In genomic region chr1:60173006-60173405, GRCh38 we compare ENCODE assay signal across 24 cellular contexts.
DNase-seq lines count a peak whose midpoint lies in the region; FAIRE-seq and TF ChIP-seq lines count a peak whose summit lies in the region.
"Had no signal": no experiment of that assay in that cellular context is flagged by ENCODE, and none has a peak within 500 bp of the region (broad histone marks: within the 10 kb centered on the region; RNA-seq: fewer than 3 reads in every experiment).

No MANE protein-coding gene starts in this region.

- peak; percentile 17 for FAIRE-seq in keratinocyte (lab: Jason Lieb, UNC)
- FAIRE-seq: A549, G401.6, GM12892, H1 had no signal

- H3K27me3 ChIP-seq in keratinocyte (ENCODE audit: control insufficient read depth, extremely low read depth, insufficient read depth, low read length) = no peaks in the 10 kb centered on the region
- H3K27me3 ChIP-seq: BE2C; BLaER1 treated with 17β-estradiol and CSF1 and Interleukin-3, amounts not matched to agents 10 nM and 100 nM had no signal

- no peak overlapping the region for H3K27ac ChIP-seq in keratinocyte (ENCODE audit: control insufficient read depth, insufficient read depth, low read length)
- H3K27ac ChIP-seq: A549; BLaER1 treated with 17β-estradiol and CSF1 and Interleukin-3, amounts not matched to agents 10 nM and 100 nM; GM23248 had no signal

- peaks cover 7% of the 10 kb centered on the region for H3K4me1 ChIP-seq in keratinocyte (ENCODE audit: control insufficient read depth, extremely low read depth, insufficient read depth, low read length)
- H3K4me1 ChIP-seq: A549, BE2C had no signal

- H3K9ac ChIP-seq in keratinocyte (ENCODE audit: control insufficient read depth, extremely low read depth, insufficient read depth, low read length) = no peak overlapping the region
- H3K9ac ChIP-seq: BLaER1 treated with 17β-estradiol and CSF1 and Interleukin-3, amounts not matched to agents 10 nM and 100 nM; GM23248 had no signal

- no peak overlapping the region for H3K4me2 ChIP-seq in keratinocyte (ENCODE audit: control insufficient read depth, extremely low read depth, insufficient read depth, low read depth, low read length)
- H3K4me2 ChIP-seq: A549; BLaER1 treated with 17β-estradiol and CSF1 and Interleukin-3, amounts not matched to agents 10 nM and 100 nM had no signal

- H3K79me2 ChIP-seq in keratinocyte (ENCODE audit: control insufficient read depth, insufficient read depth, low read length) = no peaks in the 10 kb centered on the region

- H3K9me3 ChIP-seq in keratinocyte (ENCODE audit: control insufficient read depth, low read depth, low read length) = no peaks in the 10 kb centered on the region
- H3K9me3 ChIP-seq: A549, BE2C had no signal

- H3K9me1 ChIP-seq in keratinocyte (ENCODE audit: control insufficient read depth, extremely low read depth, insufficient read depth, low read length) = no peaks in the 10 kb centered on the region

- no peak for TF ChIP-seq CTCF in keratinocyte (optimal IDR thresholded peaks at IDR 0.05 in 1 of 3, IDR thresholded peaks at IDR 0.05 in 1 of 3, conservative IDR thresholded peaks at IDR 0.05 in 1 of 3; ENCODE audit: extremely low read depth in 1 of 3, insufficient read depth in 2 of 3, low read length in 3 of 3)

- H4K20me1 ChIP-seq in keratinocyte (ENCODE audit: control insufficient read depth, extremely low read depth, insufficient read depth, low read length) = no peaks in the 10 kb centered on the region
- H4K20me1 ChIP-seq: BLaER1 treated with 17β-estradiol and CSF1 and Interleukin-3, amounts not matched to agents 10 nM and 100 nM had no signal

- dilution Hi-C loops in keratinocyte (cut with MboI; ENCODE audit: extremely low pct_ligation_motif_present, low sequenced_read_pairs) = no loop called here

- no peak overlapping the region for H3K4me3 ChIP-seq in keratinocyte (ENCODE audit: control insufficient read depth in 2 of 3, extremely low read depth in 1 of 3, insufficient read depth in 2 of 3, low read depth in 1 of 3, low read length in 3 of 3)
- H3K4me3 ChIP-seq: A549; BLaER1 treated with 17β-estradiol and CSF1 and Interleukin-3, amounts not matched to agents 10 nM and 100 nM; GM23248 had no signal

- no peaks in the 10 kb centered on the region for H3K36me3 ChIP-seq in keratinocyte (ENCODE audit: control insufficient read depth in 2 of 2, extremely low read depth in 1 of 2, insufficient read depth in 2 of 2, low read length in 2 of 2)
- H3K36me3 ChIP-seq: BE2C; BLaER1 treated with 17β-estradiol and CSF1 and Interleukin-3, amounts not matched to agents 10 nM and 100 nM had no signal

- DNase-seq in COR-L47 (lab: John Stamatoyannopoulos, UW) (peak; percentile 12), NCI-H2081 (lab: John Stamatoyannopoulos, UW) (peak; percentile 15 to 79), SHP77 (lab: John Stamatoyannopoulos, UW) (peak; percentile 2 to 26), keratinocyte (ENCODE audit: low read depth, low spot score) (no peak), superior temporal gyrus (ENCODE audit: extremely low spot score) (no peak), nucleus accumbens (lab: John Stamatoyannopoulos, UW) (no peak), foreskin melanocyte (no peak)
- DNase-seq: 8988T; ACHN; AML-193; BE2C; Calu3; CD4-positive, alpha-beta T cell; CD8-positive, alpha-beta memory T cell; DMS53; DMS79 treated with DMSO at 0.1 percent for 48 hours; GM23248; H7; HCEC 1CT had no signal

- no peak overlapping the region for H2AFZ ChIP-seq in keratinocyte (ENCODE audit: control insufficient read depth, low read length)
- H2AFZ ChIP-seq: GM23248 had no signal

Comparison
In these comparisons a context has a peak if more than half of its experiments do, and no peak if none do; other contexts are left out.
1. DNase-seq: peak in COR-L47 (single experiment), NCI-H2081 (2 of 2) and SHP77 (2 of 2); none in keratinocyte (single experiment), superior temporal gyrus (single experiment), nucleus accumbens (0 of 56) and foreskin melanocyte (single experiment).